In the genomic region with DNA sequence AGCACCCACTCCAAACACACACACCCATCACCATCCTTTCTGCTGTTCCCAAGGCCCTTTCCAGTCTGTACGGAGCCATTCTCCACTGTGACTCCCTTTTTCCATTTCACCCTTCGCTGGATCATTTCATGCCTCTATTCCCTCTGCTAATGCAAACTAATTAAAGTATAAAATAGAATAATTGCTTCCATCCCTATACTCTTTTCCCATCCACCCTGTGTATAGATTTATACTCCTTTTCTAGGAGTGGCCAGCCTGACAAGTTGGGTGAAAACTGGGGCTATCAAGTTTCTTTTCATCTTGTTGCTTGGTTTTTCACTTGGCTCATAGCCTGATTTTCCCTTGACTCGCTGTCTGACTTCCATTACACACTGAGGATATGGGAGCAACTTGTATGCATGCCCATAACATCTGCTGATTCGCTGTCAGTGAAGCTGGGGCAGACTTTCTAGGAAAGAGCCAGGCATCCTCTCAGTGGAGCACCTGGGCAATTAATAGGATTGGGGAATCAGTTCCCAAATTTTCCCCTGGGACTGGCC, we compare ENCODE assay signal across 1 cellular context.
TF ChIP-seq lines count a peak whose summit lies in the region.

No MANE protein-coding gene starts in this region.

TF ChIP-seq in IMR-90, 13 proteins besides CTCF, POLR2A, EP300 and RAD21 (continued from another document):
- TF ChIP-seq MAZ (IDR thresholded peaks at IDR 0.05; ENCODE audit: borderline replicate concordance, low read depth, low read length): no peak
- TF ChIP-seq BHLHE40 (IDR thresholded peaks at IDR 0.05; ENCODE audit: low read depth, low read length): no peak
- TF ChIP-seq CHD1 (IDR thresholded peaks at IDR 0.05; ENCODE audit: low read depth, low read length): no peak
- no peak for TF ChIP-seq RFX5 (IDR thresholded peaks at IDR 0.05; ENCODE audit: low read depth, low read length)
- no peak for TF ChIP-seq CEBPB (IDR thresholded peaks at IDR 0.05; ENCODE audit: low read depth, low read length)
- TF ChIP-seq RCOR1 (IDR thresholded peaks at IDR 0.05; ENCODE audit: insufficient replicate concordance, low read length): no peak
- no peak for TF ChIP-seq MXI1 (IDR thresholded peaks at IDR 0.05; ENCODE audit: borderline replicate concordance, low read depth, low read length)
- TF ChIP-seq SMC3 (IDR thresholded peaks at IDR 0.05; ENCODE audit: low read depth, low read length): no peak
